Comparison of ENCODE assay signal across 21 cellular contexts in the genomic region with DNA sequence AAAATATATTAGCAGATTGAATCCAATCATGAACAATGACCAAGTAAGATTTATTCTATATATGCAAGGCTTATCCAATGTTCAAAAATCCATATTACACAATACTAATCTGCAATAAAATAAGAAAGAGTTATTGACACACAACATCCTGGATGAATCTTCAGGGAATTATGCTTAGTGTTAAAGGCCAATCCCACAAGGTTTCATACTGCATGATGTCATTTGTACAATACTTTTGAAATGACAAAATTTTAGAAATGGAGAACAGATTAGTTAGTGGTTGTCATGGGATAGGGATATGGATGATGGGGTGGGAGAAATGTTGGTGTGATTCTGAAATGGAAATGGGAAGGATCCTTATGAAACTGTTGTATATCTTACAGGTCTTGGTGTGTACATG.
DNase-seq lines count a peak whose midpoint lies in the region; ATAC-seq and TF ChIP-seq lines count a peak whose summit lies in the region.
"Had no signal": no experiment of that assay in that cellular context is flagged by ENCODE, and none has a peak within 500 bp of the region (broad histone marks: within the 10 kb centered on the region; RNA-seq: fewer than 3 reads in every experiment).

No MANE protein-coding gene starts in this region.

- H3K9me3 ChIP-seq in IMR-90 (ENCODE audit: control insufficient read depth, insufficient read depth, low read length), result peaks cover 3% of the 10 kb centered on the region; the same call in 1 of the 2 replicates
- H3K9me3 ChIP-seq in smooth muscle cell (replicated peaks; ENCODE audit: low read depth), result peaks cover 5% of the 10 kb centered on the region
- H3K9me3 ChIP-seq: MG63 had no signal

- H2AFZ ChIP-seq in IMR-90 (replicated peaks; ENCODE audit: low read length, poor library complexity), result no peak overlapping the region
- H2AFZ ChIP-seq in smooth muscle cell (ENCODE audit: low read depth), result no peak overlapping the region

- H2AK9ac ChIP-seq in IMR-90 (replicated peaks; ENCODE audit: low read depth, low read length, poor library complexity), result no peak overlapping the region

- TF ChIP-seq CTCF in IMR-90 (conservative IDR thresholded peaks at IDR 0.05; ENCODE audit: low read depth, low read length) (no peak), epithelial cell of esophagus (IDR thresholded peaks at IDR 0.05; ENCODE audit: insufficient read depth, low read depth, low read length, missing control alignments) (no peak), smooth muscle cell (IDR thresholded peaks at IDR 0.05; ENCODE audit: borderline replicate concordance, insufficient read depth, poor library complexity, severe bottlenecking) (no peak), GM10248 (IDR thresholded peaks at IDR 0.05; ENCODE audit: control extremely low read depth, extremely low read depth, low read depth, missing control alignments) (no peak)

- in situ Hi-C loops in IMR-90 (cut with MboI; ENCODE audit: low sequenced_read_pairs), result no loop called here

- H3K14ac ChIP-seq in IMR-90 (replicated peaks; ENCODE audit: low read depth, low read length), result no peak overlapping the region

- no peaks in the 10 kb centered on the region for H3F3A ChIP-seq in smooth muscle cell (ENCODE audit: low read depth)

- no peaks in the 10 kb centered on the region for H3K4me1 ChIP-seq in IMR-90 (ENCODE audit: control insufficient read depth, insufficient read depth, low read length)
- H3K4me1 ChIP-seq in smooth muscle cell (ENCODE audit: low read depth), result no peaks in the 10 kb centered on the region
- H3K4me1 ChIP-seq: BLaER1 treated with 17β-estradiol and CSF1 and Interleukin-3, amounts not matched to agents 10 nM and 100 nM; SJCRH30 had no signal

- H3K4ac ChIP-seq in IMR-90 (ENCODE audit: low read depth, low read length), result no peak overlapping the region

- no peak overlapping the region for H2BK15ac ChIP-seq in IMR-90 (ENCODE audit: low read depth, low read length)

- no peak overlapping the region for H4K5ac ChIP-seq in IMR-90 (ENCODE audit: low read depth, low read length)

- intact Hi-C loops in IMR-90 (cut with micrococcal nuclease), result no loop called here

- DNase-seq in EL (peak; percentile 45), IMR-90 (peak; percentile 6), epithelial cell of esophagus (ENCODE audit: low read depth) (peak; percentile 45), skeletal muscle cell (ENCODE audit: low read depth) (peak; percentile 7), smooth muscle cell (lab: John Stamatoyannopoulos, UW; ENCODE audit: unreplicated experiment) (no peak), GM10248 (ENCODE audit: extremely low spot score) (no peak), superior temporal gyrus (ENCODE audit: extremely low spot score) (no peak)
- DNase-seq: AML-193; CD4-positive, alpha-beta T cell; Karpas-422; MG63; NCI-H2029; NCI-H446 treated with DMSO at 0.1 percent for 48 hours; NCI-H526; NCI-H82; NK-92 treated with Interleukin-12 subunit alpha and Interleukin-12 subunit beta, amount 100 ng/mL, for 24 hours; PC-3; SJCRH30 had no signal

- no peak overlapping the region for H4K91ac ChIP-seq in IMR-90 (ENCODE audit: insufficient read depth, low read depth, low read length)

- no peak overlapping the region for H2BK120ac ChIP-seq in IMR-90 (ENCODE audit: low read depth, low read length)

- no peak for TF ChIP-seq POLR2A in IMR-90 (IDR thresholded peaks at IDR 0.05; ENCODE audit: low read depth, low read length)

- no peaks in the 10 kb centered on the region for H3K79me1 ChIP-seq in IMR-90 (ENCODE audit: low read depth in 1 of 2, low read length in 2 of 2)

- H3K36me3 ChIP-seq in IMR-90 (ENCODE audit: control insufficient read depth, insufficient read depth, low read length) (no peaks in the 10 kb centered on the region), smooth muscle cell (ENCODE audit: low read depth) (no peaks in the 10 kb centered on the region)
- H3K36me3 ChIP-seq: MG63, SJCRH30 had no signal

- no peaks in the 10 kb centered on the region for H3K9me1 ChIP-seq in IMR-90 (ENCODE audit: insufficient read depth, low read length)

- H3K27me3 ChIP-seq in IMR-90 (ENCODE audit: control insufficient read depth, insufficient read depth, low read length) (no peaks in the 10 kb centered on the region), smooth muscle cell (ENCODE audit: low read depth) (no peaks in the 10 kb centered on the region)
- H3K27me3 ChIP-seq: BLaER1 treated with 17β-estradiol and CSF1 and Interleukin-3, amounts not matched to agents 10 nM and 100 nM; MG63 had no signal

- H3K9ac ChIP-seq in IMR-90 (ENCODE audit: low read depth, low read length) (no peak overlapping the region), smooth muscle cell (ENCODE audit: low read depth) (no peak overlapping the region)
- H3K9ac ChIP-seq: BLaER1 treated with 17β-estradiol and CSF1 and Interleukin-3, amounts not matched to agents 10 nM and 100 nM had no signal

- no peak overlapping the region for H2AK5ac ChIP-seq in IMR-90 (ENCODE audit: low read depth, low read length)

- ATAC-seq in IMR-90 (ENCODE audit: low read depth), result no peak
- ATAC-seq: PC-3, Right ventricle myocardium inferior, SK-N-SH treated with all-trans-retinoic acid at 6 μM for 48 hours had no signal

- no peak overlapping the region for H3K4me3 ChIP-seq in IMR-90 (ENCODE audit: insufficient read depth, low read depth, low read length)
- H3K4me3 ChIP-seq in epithelial cell of esophagus (ENCODE audit: low read length), result no peak overlapping the region
- no peak overlapping the region for H3K4me3 ChIP-seq in skeletal muscle cell (ENCODE audit: low read depth, low read length)
- H3K4me3 ChIP-seq in smooth muscle cell, result no peak overlapping the region
- H3K4me3 ChIP-seq: BLaER1 treated with 17β-estradiol and CSF1 and Interleukin-3, amounts not matched to agents 10 nM and 100 nM; MG63; SJCRH30 had no signal

- no TSS peak for BruUV-seq in IMR-90 (replicated peaks; lab: Mats Ljungman, UMichigan)

- no peak overlapping the region for H2BK20ac ChIP-seq in IMR-90 (ENCODE audit: low read depth, low read length)

- TF ChIP-seq RAD21 in IMR-90 (IDR thresholded peaks at IDR 0.05; ENCODE audit: low read length), result no peak

- H4K8ac ChIP-seq in IMR-90 (ENCODE audit: low read depth in 2 of 2, low read length in 2 of 2), result no peak overlapping the region

- H2BK5ac ChIP-seq in IMR-90 (ENCODE audit: low read depth, low read length, poor library complexity, severe bottlenecking), result no peak overlapping the region

- no peak overlapping the region for H3K18ac ChIP-seq in IMR-90 (ENCODE audit: low read depth, low read length)

- CTCF ChIA-PET in IMR-90 (lab: Yijun Ruan, JAX) (no interaction called here), GM10248 (lab: Yijun Ruan, JAX) (no interaction called here)

- H3K27ac ChIP-seq in IMR-90 (ENCODE audit: insufficient read depth, low read length) (no peak overlapping the region), smooth muscle cell (ENCODE audit: low read depth) (no peak overlapping the region)
- H3K27ac ChIP-seq: BLaER1 treated with 17β-estradiol and CSF1 and Interleukin-3, amounts not matched to agents 10 nM and 100 nM; SJCRH30 had no signal

- H3K4me2 ChIP-seq in IMR-90 (ENCODE audit: low read depth, low read length) (no peak overlapping the region), smooth muscle cell (no peak overlapping the region)
- H3K4me2 ChIP-seq: BLaER1 treated with 17β-estradiol and CSF1 and Interleukin-3, amounts not matched to agents 10 nM and 100 nM had no signal

- dilution Hi-C loops in IMR-90 (cut with HindIII; ENCODE audit: low sequenced_read_pairs, unreplicated experiment), result no loop called here

- no peaks in the 10 kb centered on the region for H4K20me1 ChIP-seq in IMR-90 (ENCODE audit: insufficient read depth, low read length)
- H4K20me1 ChIP-seq in smooth muscle cell (ENCODE audit: low read depth), result no peaks in the 10 kb centered on the region
- H4K20me1 ChIP-seq: BLaER1 treated with 17β-estradiol and CSF1 and Interleukin-3, amounts not matched to agents 10 nM and 100 nM had no signal

- H3K56ac ChIP-seq in IMR-90 (ENCODE audit: extremely low read depth, insufficient read depth, low read length), result no peak overlapping the region

- no peaks in the 10 kb centered on the region for H3K79me2 ChIP-seq in smooth muscle cell (ENCODE audit: low read depth)

- no peak overlapping the region for H3K23ac ChIP-seq in IMR-90 (ENCODE audit: low read depth, low read length)

- POLR2A ChIA-PET in IMR-90 (lab: Charles Lee; ENCODE audit: unreplicated experiment) (no interaction called here), GM10248 (lab: Yijun Ruan, JAX) (no interaction called here)

TF ChIP-seq in IMR-90, 13 proteins besides CTCF, POLR2A, EP300 and RAD21:
- TF ChIP-seq SMC3 (IDR thresholded peaks at IDR 0.05; ENCODE audit: low read depth, low read length) (no peak), RFX5 (IDR thresholded peaks at IDR 0.05; ENCODE audit: low read depth, low read length) (no peak), NFE2L2 (IDR thresholded peaks at IDR 0.05; ENCODE audit: low read depth, low read length) (no peak), CEBPB (IDR thresholded peaks at IDR 0.05; ENCODE audit: low read depth, low read length) (peak; percentile 26; the same call in 1 of the 2 replicates), RCOR1 (IDR thresholded peaks at IDR 0.05; ENCODE audit: insufficient replicate concordance, low read length) (no peak), MAFK (IDR thresholded peaks at IDR 0.05; ENCODE audit: low read depth, low read length) (no peak)
- TF ChIP-seq, protein P1, sequence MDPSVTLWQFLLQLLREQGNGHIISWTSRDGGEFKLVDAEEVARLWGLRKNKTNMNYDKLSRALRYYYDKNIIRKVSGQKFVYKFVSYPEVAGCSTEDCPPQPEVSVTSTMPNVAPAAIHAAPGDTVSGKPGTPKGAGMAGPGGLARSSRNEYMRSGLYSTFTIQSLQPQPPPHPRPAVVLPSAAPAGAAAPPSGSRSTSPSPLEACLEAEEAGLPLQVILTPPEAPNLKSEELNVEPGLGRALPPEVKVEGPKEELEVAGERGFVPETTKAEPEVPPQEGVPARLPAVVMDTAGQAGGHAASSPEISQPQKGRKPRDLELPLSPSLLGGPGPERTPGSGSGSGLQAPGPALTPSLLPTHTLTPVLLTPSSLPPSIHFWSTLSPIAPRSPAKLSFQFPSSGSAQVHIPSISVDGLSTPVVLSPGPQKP (IDR thresholded peaks at IDR 0.05; ENCODE audit: borderline replicate concordance, low read depth, low read length), result no peak
TF ChIP-seq in IMR-90: peak in this region for 1.

Comparison
In these comparisons a context has a peak if more than half of its experiments do, and no peak if none do; other contexts are left out.
1. DNase-seq: peak in EL (single experiment), IMR-90 (single experiment), epithelial cell of esophagus (single experiment) and skeletal muscle cell (single experiment); none in smooth muscle cell (single experiment), GM10248 (single experiment) and superior temporal gyrus (single experiment).